11 cellular contexts compared by ENCODE assay signal in genomic region chr1:88250915-88251314, GRCh38.
"Had no signal": no experiment of that assay in that cellular context is flagged by ENCODE, and none has a peak within 500 bp of the region (broad histone marks: within the 10 kb centered on the region; RNA-seq: fewer than 3 reads in every experiment).

No MANE protein-coding gene starts in this region.

- H3K9ac ChIP-seq: GM23248 had no signal

- H3K36me3 ChIP-seq: HAP-1 had no signal

- H3K9me3 ChIP-seq: HAP-1 had no signal

- DNase-seq: GM23248, GOT3, H7, H9, HCEC 1CT, HFFc6 had no signal

- H3K4me2 ChIP-seq: GM23338 had no signal

- H3K4me3 ChIP-seq: GM23248, GM23338, HAP-1 had no signal

- FAIRE-seq: H1, H54 had no signal

- H3K4me1 ChIP-seq: HAP-1 had no signal

- H2AFZ ChIP-seq: GM23248, GM23338 had no signal

- ATAC-seq: GM23338, HCT116 had no signal

- H3K27ac ChIP-seq: GM23248 had no signal
